8 cellular contexts compared by ENCODE assay signal in the genomic region with DNA sequence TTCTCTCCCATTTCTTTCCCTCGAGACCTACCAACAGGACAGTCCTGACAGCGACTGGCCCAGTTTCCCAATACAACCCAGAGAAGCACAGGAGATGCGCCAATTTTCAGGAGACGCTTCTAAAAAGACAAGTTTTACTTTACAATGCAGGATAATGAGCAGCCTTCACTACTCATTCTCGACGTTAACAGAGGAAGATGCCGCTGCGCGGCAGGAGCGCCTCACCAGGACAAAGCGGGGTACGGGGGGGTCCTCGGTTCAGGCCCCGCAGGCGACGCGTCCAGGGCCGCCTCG. TPM values are rescaled to one million over a fixed set of nuclear protein-coding genes. Genes with fewer than 3 reads are reported as not detected.
DNase-seq lines count a peak whose midpoint lies in the region; ATAC-seq and TF ChIP-seq lines count a peak whose summit lies in the region.

No MANE protein-coding gene starts in this region.

- no peaks in the 10 kb centered on the region for H3K36me3 ChIP-seq in Peyer's patch

- no peak for TF ChIP-seq POLR2A in Peyer's patch (IDR thresholded peaks at IDR 0.05)

- TF ChIP-seq CTCF in Peyer's patch (IDR thresholded peaks at IDR 0.05), result no peak
- TF ChIP-seq CTCF in epithelial cell of esophagus (IDR thresholded peaks at IDR 0.05; ENCODE audit: insufficient read depth, low read depth, low read length, missing control alignments), result no peak
- no peak for TF ChIP-seq CTCF in nephron progenitor cell (IDR thresholded peaks at IDR 0.05)

- peak; percentile 16 for ATAC-seq in HG02588 (IDR thresholded peaks at IDR 0.05; ENCODE audit: unreplicated experiment)

- intact Hi-C loops in activated CD4-positive, alpha-beta T cell treated with anti-CD3 and anti-CD28 coated beads, Interleukin-2, amount 10 ng/mL, durations not matched to agents 24 days and 14 days (cut with micrococcal nuclease), result loop anchor here (10.0 kb wide), 1 partner anchor 645 kb away; a partner anchor contains a TSS

- peaks cover 6% of the 10 kb centered on the region for H3K36me3 Mint-ChIP-seq in activated CD4-positive, alpha-beta T cell treated with anti-CD3 and anti-CD28 coated beads, Interleukin-2, amount 10 ng/mL, durations not matched to agents 24 days and 14 days (ENCODE audit: low read depth)
- peaks cover 17% of the 10 kb centered on the region for H3K36me3 Mint-ChIP-seq in nephron progenitor cell (ENCODE audit: low read depth)

- no peaks in the 10 kb centered on the region for H3K27me3 ChIP-seq in Peyer's patch

- no peaks in the 10 kb centered on the region for H3K4me1 ChIP-seq in Peyer's patch

- H3K27ac Mint-ChIP-seq in activated CD4-positive, alpha-beta T cell treated with anti-CD3 and anti-CD28 coated beads, Interleukin-2, amount 10 ng/mL, durations not matched to agents 24 days and 14 days, result peak overlapping the region; percentile 26
- no peak overlapping the region for H3K27ac Mint-ChIP-seq in nephron progenitor cell

- H3K4me3 ChIP-seq in Peyer's patch (peak overlapping the region; percentile 67 to 93 (median 70)), epithelial cell of esophagus (ENCODE audit: low read length) (peak overlapping the region; percentile 52)

- H3K4me1 Mint-ChIP-seq in activated CD4-positive, alpha-beta T cell treated with anti-CD3 and anti-CD28 coated beads, Interleukin-2, amount 10 ng/mL, durations not matched to agents 24 days and 14 days, result peaks cover 8% of the 10 kb centered on the region
- H3K4me1 Mint-ChIP-seq in nephron progenitor cell, result peaks cover 8% of the 10 kb centered on the region

- peak overlapping the region; percentile 64 to 81 (median 74) for H3K27ac ChIP-seq in Peyer's patch

- no peaks in the 10 kb centered on the region for H3K27me3 Mint-ChIP-seq in activated CD4-positive, alpha-beta T cell treated with anti-CD3 and anti-CD28 coated beads, Interleukin-2, amount 10 ng/mL, durations not matched to agents 24 days and 14 days
- peaks cover 6% of the 10 kb centered on the region for H3K27me3 Mint-ChIP-seq in nephron progenitor cell (ENCODE audit: low read depth, poor library complexity)

- H3K9me3 ChIP-seq in Peyer's patch, result no peaks in the 10 kb centered on the region

- no peaks in the 10 kb centered on the region for H3K9me3 Mint-ChIP-seq in activated CD4-positive, alpha-beta T cell treated with anti-CD3 and anti-CD28 coated beads, Interleukin-2, amount 10 ng/mL, durations not matched to agents 24 days and 14 days
- H3K9me3 Mint-ChIP-seq in nephron progenitor cell, result peaks cover 54% of the 10 kb centered on the region

- no peak for DNase-seq in activated CD4-positive, alpha-beta T cell treated with anti-CD3 and anti-CD28 coated beads, Interleukin-2, amount 10 ng/mL, durations not matched to agents 24 days and 14 days
- DNase-seq in activated CD4-positive, alpha-beta T cell treated with anti-CD3 and anti-CD28 coated beads for 4 hours, result no peak
- DNase-seq in Peyer's patch (peak in 1 of 3 donors; percentile 25), epithelial cell of esophagus (ENCODE audit: low read depth) (no peak), nephron progenitor cell (no peak), SHP77 (lab: John Stamatoyannopoulos, UW) (no peak)
- DNase-seq in activated effector memory CD4-positive, alpha-beta T cell treated with anti-CD3 and anti-CD28 coated beads, Interleukin-2, amount 50 U/mL, for 16 hours, result no peak

- H3K4me3 Mint-ChIP-seq in activated CD4-positive, alpha-beta T cell treated with anti-CD3 and anti-CD28 coated beads, Interleukin-2, amount 10 ng/mL, durations not matched to agents 24 days and 14 days, result peak overlapping the region; percentile 81
- peak overlapping the region; percentile 86 for H3K4me3 Mint-ChIP-seq in nephron progenitor cell

RNA-seq across cellular contexts. Expression of a gene that starts 0.7 kb away (rescaled TPM):
- total RNA-seq in activated CD4-positive, alpha-beta T cell treated with anti-CD3 and anti-CD28 coated beads, Interleukin-2, amount 10 ng/mL, durations not matched to agents 24 days and 14 days, result 4.4 and 5.6 TPM in 2 replicates
- total RNA-seq in Peyer's patch, result 10 to 100 TPM; 10.5 to 42.1 (median 16.4) TPM
